Comparison of ENCODE assay signal across 17 cellular contexts in the genomic region with DNA sequence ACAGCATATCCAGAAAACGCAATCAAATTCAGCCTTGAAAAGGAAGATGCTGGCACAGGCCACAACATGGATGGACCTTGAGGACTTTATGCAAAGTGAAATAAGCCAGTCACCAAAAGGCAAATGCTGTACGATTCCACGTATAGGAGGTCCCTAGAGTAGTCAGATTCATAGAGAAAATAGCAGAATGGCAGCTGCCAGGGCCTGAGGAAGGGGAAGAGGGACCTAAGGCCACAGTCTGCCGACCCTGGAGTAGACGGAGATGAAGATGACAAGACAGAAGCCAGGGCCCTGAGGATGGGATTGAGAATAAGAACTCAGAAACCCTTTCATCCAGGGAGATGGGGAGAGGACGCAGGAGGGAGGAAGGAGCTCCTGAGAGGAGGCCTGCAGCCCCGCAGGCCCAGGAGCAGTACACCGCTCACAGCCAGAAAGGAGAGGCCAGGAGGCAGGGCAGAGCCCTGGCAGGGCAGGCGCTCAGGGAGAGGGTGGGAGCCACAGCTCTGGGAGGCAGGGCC. TPM values are rescaled to one million over a fixed set of nuclear protein-coding genes. Genes with fewer than 3 reads are reported as not detected.
DNase-seq lines count a peak whose midpoint lies in the region; ATAC-seq and TF ChIP-seq lines count a peak whose summit lies in the region.
"Had no signal": no experiment of that assay in that cellular context is flagged by ENCODE, and none has a peak within 500 bp of the region (broad histone marks: within the 10 kb centered on the region; RNA-seq: fewer than 3 reads in every experiment).

No MANE protein-coding gene starts in this region.

- no peaks in the 10 kb centered on the region for H3K27me3 ChIP-seq in upper lobe of left lung

- peaks cover 0 to 11% (median 3%) of the 10 kb centered on the region in 4 donors for H3K4me1 ChIP-seq in upper lobe of left lung

- peak; percentile 5 for ATAC-seq in HG03095 (IDR thresholded peaks at IDR 0.05; ENCODE audit: unreplicated experiment)
- peak; percentile 5 to 11 for ATAC-seq in upper lobe of left lung (ENCODE audit: low FRiP score in 2 of 2)
- ATAC-seq in GM19328 (IDR thresholded peaks at IDR 0.05; ENCODE audit: unreplicated experiment) = no peak
- no peak for ATAC-seq in HG03139 (IDR thresholded peaks at IDR 0.05; ENCODE audit: unreplicated experiment)

- no peak for TF ChIP-seq POLR2A in upper lobe of left lung (IDR thresholded peaks at IDR 0.05)

- no peak for TF ChIP-seq EP300 in upper lobe of left lung (IDR thresholded peaks at IDR 0.05)

- H3K27me3 Mint-ChIP-seq in activated naive CD4-positive, alpha-beta T cell treated with anti-CD3 and anti-CD28 coated beads, Interleukin-2, amount 10 ng/mL, durations not matched to agents 7 days and 5 days = no peaks in the 10 kb centered on the region
- no peaks in the 10 kb centered on the region for H3K27me3 Mint-ChIP-seq in activated naive CD8-positive, alpha-beta T cell treated with anti-CD3 and anti-CD28 coated beads for 36 hours

- H3K9me3 Mint-ChIP-seq in activated naive CD4-positive, alpha-beta T cell treated with anti-CD3 and anti-CD28 coated beads, Interleukin-2, amount 10 ng/mL, durations not matched to agents 7 days and 5 days = no peaks in the 10 kb centered on the region
- no peaks in the 10 kb centered on the region for H3K9me3 Mint-ChIP-seq in activated naive CD8-positive, alpha-beta T cell treated with anti-CD3 and anti-CD28 coated beads for 36 hours

- no peak for TF ChIP-seq CTCF in upper lobe of left lung (IDR thresholded peaks at IDR 0.05)

- peaks cover 56% of the 10 kb centered on the region for H3K4me1 Mint-ChIP-seq in activated naive CD4-positive, alpha-beta T cell treated with anti-CD3 and anti-CD28 coated beads, Interleukin-2, amount 10 ng/mL, durations not matched to agents 7 days and 5 days
- H3K4me1 Mint-ChIP-seq in activated naive CD8-positive, alpha-beta T cell treated with anti-CD3 and anti-CD28 coated beads for 36 hours = peaks cover 47% of the 10 kb centered on the region

- H3K36me3 ChIP-seq in upper lobe of left lung = peaks cover 0 to 4% (median 0%) of the 10 kb centered on the region in 4 donors
- H3K36me3 ChIP-seq: thoracic aorta had no signal

- no peak overlapping the region for H3K27ac ChIP-seq in upper lobe of left lung
- H3K27ac ChIP-seq: GM23248, HL-60, PC-9, thoracic aorta had no signal

- no peak overlapping the region for H3K4me3 ChIP-seq in upper lobe of left lung
- H3K4me3 ChIP-seq: GM23248, PC-9, thoracic aorta had no signal

- no peak for DNase-seq in activated naive CD4-positive, alpha-beta T cell treated with anti-CD3 and anti-CD28 coated beads, Interleukin-2, amount 10 ng/mL, durations not matched to agents 7 days and 5 days
- no peak for DNase-seq in activated naive CD4-positive, alpha-beta T cell treated with Interleukin-2 at 50 U/mL for 16 hours
- DNase-seq in activated naive CD8-positive, alpha-beta T cell treated with anti-CD3 and anti-CD28 coated beads for 36 hours = no peak
- DNase-seq in upper lobe of left lung (no peak), NCI-H748 (lab: John Stamatoyannopoulos, UW; ENCODE audit: unreplicated experiment) (no peak)
- DNase-seq: activated CD4-positive, alpha-beta T cell treated with anti-CD3 and anti-CD28 coated beads for 4 hours; DMS53; GM23248; NCI-H1694; NCI-H510A; PC-9; stimulated activated CD4-positive, alpha-beta T cell treated with anti-CD3 and anti-CD28 coated beads, Interleukin-12 subunit alpha, Interleukin-12 subunit beta, amount 100 ng/mL, for 4 hours had no signal

- H3K4me3 Mint-ChIP-seq in activated naive CD4-positive, alpha-beta T cell treated with anti-CD3 and anti-CD28 coated beads, Interleukin-2, amount 10 ng/mL, durations not matched to agents 7 days and 5 days = peak overlapping the region; percentile 47
- H3K4me3 Mint-ChIP-seq in activated naive CD8-positive, alpha-beta T cell treated with anti-CD3 and anti-CD28 coated beads for 36 hours = peak overlapping the region; percentile 80

- WGBS in upper lobe of left lung, 2 donors = 93 to 95% methylated on average over 8 to 9 of the region's 9 CpGs

- peak overlapping the region; percentile 93 for H3K27ac Mint-ChIP-seq in activated naive CD4-positive, alpha-beta T cell treated with anti-CD3 and anti-CD28 coated beads, Interleukin-2, amount 10 ng/mL, durations not matched to agents 7 days and 5 days
- H3K27ac Mint-ChIP-seq in activated naive CD8-positive, alpha-beta T cell treated with anti-CD3 and anti-CD28 coated beads for 36 hours = peak overlapping the region; percentile 92

- no peaks in the 10 kb centered on the region for H3K9me3 ChIP-seq in upper lobe of left lung
- H3K9me3 ChIP-seq: thoracic aorta had no signal

- peaks cover 50% of the 10 kb centered on the region for H3K36me3 Mint-ChIP-seq in activated naive CD4-positive, alpha-beta T cell treated with anti-CD3 and anti-CD28 coated beads, Interleukin-2, amount 10 ng/mL, durations not matched to agents 7 days and 5 days
- H3K36me3 Mint-ChIP-seq in activated naive CD8-positive, alpha-beta T cell treated with anti-CD3 and anti-CD28 coated beads for 36 hours = peaks cover 54% of the 10 kb centered on the region

- CTCF ChIA-PET in activated naive CD4-positive, alpha-beta T cell treated with anti-CD3 and anti-CD28 coated beads, Interleukin-2, amount 10 ng/mL, durations not matched to agents 7 days and 5 days (lab: Charles Lee) = no interaction called here

RNA-seq across cellular contexts. Expression of gene MTERF4, which starts 8.1 kb away (rescaled TPM):
- total RNA-seq in activated naive CD8-positive, alpha-beta T cell treated with anti-CD3 and anti-CD28 coated beads for 36 hours = 10 to 100 TPM; 34.5 to 35.6 TPM
- total RNA-seq in upper lobe of left lung = 10 to 100 TPM; 22.3 to 54.4 (median 25.4) TPM

RNA-seq across cellular contexts. Expression of gene PASK, which starts 39.1 kb away (rescaled TPM):
- 10 to 100 TPM; 68.5 to 76.4 TPM for total RNA-seq in activated naive CD8-positive, alpha-beta T cell treated with anti-CD3 and anti-CD28 coated beads for 36 hours
- total RNA-seq in upper lobe of left lung = 10 to 100 TPM in 5 of 6 donors, 1 to 10 TPM in 1; 4.3 to 18.9 (median 13.8) TPM

RNA-seq across cellular contexts. Expression of gene PPP1R7, which starts 40.1 kb away (rescaled TPM):
- total RNA-seq in activated naive CD8-positive, alpha-beta T cell treated with anti-CD3 and anti-CD28 coated beads for 36 hours = 10 to 100 TPM; 80.4 to 85.1 TPM
- total RNA-seq in upper lobe of left lung = 10 to 100 TPM; 38.8 to 76.1 (median 57.7) TPM

Comparison
In these comparisons a context has a peak if more than half of its experiments do, and no peak if none do; other contexts are left out.
1. ATAC-seq: peak in HG03095 (single experiment) and upper lobe of left lung (2 of 2); none in GM19328 (single experiment) and HG03139 (single experiment).